ENCODE assay signal across 8 cellular contexts in the genomic region with DNA sequence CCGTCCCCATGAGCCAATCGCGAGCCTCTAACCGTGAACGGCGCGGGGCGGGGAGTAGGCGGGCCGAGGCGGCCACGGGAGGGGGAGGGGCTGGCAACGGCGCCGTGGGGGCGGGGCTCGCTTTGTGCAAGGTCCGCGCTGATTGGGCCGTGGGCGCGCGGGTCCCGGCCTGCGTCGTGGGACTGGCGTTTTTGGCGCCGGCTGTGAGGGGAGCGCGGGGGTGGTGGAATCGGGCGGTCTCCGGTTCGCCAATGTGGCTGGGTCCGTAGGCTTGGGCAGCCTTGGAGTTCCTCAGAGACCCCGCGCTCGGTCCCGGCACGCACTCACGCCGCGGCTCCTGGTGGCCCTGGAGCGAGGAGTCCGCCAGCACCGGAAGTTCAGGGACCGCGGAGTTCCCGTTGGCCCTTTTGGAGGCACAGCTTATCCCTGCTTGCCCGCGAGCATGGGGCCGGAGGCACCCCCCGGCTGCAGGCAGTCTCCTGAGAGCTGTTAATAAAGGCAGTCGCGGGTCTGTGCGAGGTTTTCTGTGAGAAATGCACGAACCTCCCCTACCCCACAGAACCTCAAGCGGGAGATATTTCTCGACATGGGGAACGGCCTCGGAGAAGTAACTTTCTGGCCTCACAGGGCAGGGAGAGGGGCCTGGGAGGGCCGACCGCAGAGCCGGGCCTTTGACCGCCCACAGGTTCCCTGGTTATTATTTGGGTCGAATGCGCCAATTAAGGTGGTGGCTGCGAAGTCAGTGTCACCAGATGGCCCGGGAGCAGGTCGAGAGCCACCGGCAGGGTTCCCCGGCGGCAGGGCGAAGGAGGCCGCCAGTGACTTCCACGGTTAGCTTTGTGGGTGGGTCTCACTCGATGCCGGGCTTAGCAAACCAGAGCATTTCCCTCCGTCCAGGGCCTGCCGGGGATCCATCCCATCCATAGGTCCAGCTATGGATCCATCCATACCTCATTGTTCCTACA. TPM values are rescaled to one million over a fixed set of nuclear protein-coding genes. Genes with fewer than 3 reads are reported as not detected.
DNase-seq lines count a peak whose midpoint lies in the region; ATAC-seq and TF ChIP-seq lines count a peak whose summit lies in the region.

No MANE protein-coding gene starts in this region.

- peak overlapping the region; percentile 99 for H3K27ac ChIP-seq in A673 (ENCODE audit: low read depth, low read length, poor library complexity, severe bottlenecking)

- peaks cover 34% of the 10 kb centered on the region for H3K36me3 ChIP-seq in A673 (ENCODE audit: insufficient read depth, low read length, poor library complexity, severe bottlenecking)

- peaks cover 37% of the 10 kb centered on the region for H3K36me3 Mint-ChIP-seq in natural killer cell treated with Interleukin-12 subunit alpha and Interleukin-12 subunit beta and Interleukin-15 and Interleukin-18, amount 100 ng/mL, for 72 hours

- H3K27me3 Mint-ChIP-seq in natural killer cell treated with Interleukin-12 subunit alpha and Interleukin-12 subunit beta and Interleukin-15 and Interleukin-18, amount 100 ng/mL, for 72 hours: no peaks in the 10 kb centered on the region

- peak overlapping the region; percentile 97 for H3K4me3 Mint-ChIP-seq in natural killer cell treated with Interleukin-12 subunit alpha and Interleukin-12 subunit beta and Interleukin-15 and Interleukin-18, amount 100 ng/mL, for 72 hours

- H3K9me3 Mint-ChIP-seq in natural killer cell treated with Interleukin-12 subunit alpha and Interleukin-12 subunit beta and Interleukin-15 and Interleukin-18, amount 100 ng/mL, for 72 hours: no peaks in the 10 kb centered on the region

- H3K27me3 ChIP-seq in A673 (replicated peaks; ENCODE audit: insufficient read depth, low read depth, low read length, poor library complexity): no peaks in the 10 kb centered on the region

- intact Hi-C loops in A673 (cut with micrococcal nuclease; ENCODE audit: unreplicated experiment): no loop called here

- BruUV-seq in A673 (replicated peaks; lab: Mats Ljungman, UMichigan): TSS peak; percentile 90

- peaks cover 40 to 43% of the 10 kb centered on the region in 2 donors for H3K4me1 Mint-ChIP-seq in natural killer cell treated with Interleukin-12 subunit alpha and Interleukin-12 subunit beta and Interleukin-15 and Interleukin-18, amount 100 ng/mL, for 72 hours (ENCODE audit: low read depth in 2 of 2)

- peaks cover 19% of the 10 kb centered on the region for H3K4me1 ChIP-seq in A673 (ENCODE audit: insufficient read depth, low read length, poor library complexity, severe bottlenecking)

- DNase-seq in A673 (ENCODE audit: low spot score): peak; percentile 98
- peak; percentile 97 for DNase-seq in OCI-M1 (lab: John Stamatoyannopoulos, UW)
- DNase-seq in activated T-helper 1 cell treated with Interleukin-2 at 50 U/mL for 16 hours (ENCODE audit: low read depth): peak; percentile 98
- DNase-seq in fibroblast of mammary gland (ENCODE audit: low read depth): peak; percentile 28
- peak; percentile 97 for DNase-seq in natural killer cell treated with Interleukin-12 subunit alpha and Interleukin-12 subunit beta and Interleukin-15 and Interleukin-18, amount 100 ng/mL, for 72 hours (ENCODE audit: low spot score)
- DNase-seq in stimulated activated naive CD4-positive, alpha-beta T cell (lab: John Stamatoyannopoulos, UW): peak in 4 of 6 experiments; percentile 63 to 97 (median 96)

- POLR2A ChIA-PET in A673 (lab: Charles Lee; ENCODE audit: low non-redundant PET): interaction anchor here (0.6 to 1.3 kb wide), 3 partner anchors 42 to 98 kb away, joined by 4 to 11 read pairs (median 4); no protein-coding TSS in a partner anchor

- CTCF ChIA-PET in A673 (lab: Charles Lee): interaction anchor here (1.3 kb wide), 1 partner anchor 18 kb away, joined by 5 read pairs; no protein-coding TSS in a partner anchor

- TF ChIP-seq CTCF in A673 (conservative IDR thresholded peaks at IDR 0.05; ENCODE audit: low read depth, low read length): no peak
- TF ChIP-seq CTCF in fibroblast of mammary gland (conservative IDR thresholded peaks at IDR 0.05; ENCODE audit: control insufficient read depth, insufficient read depth, low read depth, low read length): no peak

- H3K27ac Mint-ChIP-seq in natural killer cell treated with Interleukin-12 subunit alpha and Interleukin-12 subunit beta and Interleukin-15 and Interleukin-18, amount 100 ng/mL, for 72 hours: peak overlapping the region; percentile 91 to 95

- ATAC-seq in GM18519 (IDR thresholded peaks at IDR 0.05; ENCODE audit: low FRiP score, unreplicated experiment) (peak; percentile 15), HG03558 (IDR thresholded peaks at IDR 0.05; ENCODE audit: extremely low read depth, unreplicated experiment) (peak; percentile 6)
- peak in 1 of 2 donors; percentile 96 for ATAC-seq in natural killer cell treated with Interleukin-12 subunit alpha and Interleukin-12 subunit beta and Interleukin-15 and Interleukin-18, amount 100 ng/mL, for 72 hours

- no peaks in the 10 kb centered on the region for H3K9me3 ChIP-seq in A673 (ENCODE audit: low read depth, low read length, poor library complexity, severe bottlenecking)

- peak overlapping the region; percentile 88 for H3K4me3 ChIP-seq in A673 (ENCODE audit: low read depth, low read length, poor library complexity, severe bottlenecking)
- peak overlapping the region; percentile 70 for H3K4me3 ChIP-seq in fibroblast of mammary gland (ENCODE audit: control insufficient read depth, low read depth, low read length)

RNA-seq across cellular contexts. Expression of a gene that starts 0.6 kb away (rescaled TPM):
- total RNA-seq in A673 (2021): 1,186 and 1,328 TPM in 2 replicates
- total RNA-seq in natural killer cell treated with Interleukin-12 subunit alpha and Interleukin-12 subunit beta and Interleukin-15 and Interleukin-18, amount 100 ng/mL, for 72 hours: 1,000 to 10,000 TPM in 1 of 2 donors, 100 to 1,000 TPM in 1; 802 to 1,405 TPM

Comparison
In these comparisons a context has a peak if more than half of its experiments do, and no peak if none do; other contexts are left out.
1. DNase-seq: peak in every context shown above with its lines; median percentile 98 in A673; 98 in activated T-helper 1 cell treated with Interleukin-2 at 50 U/mL for 16 hours; 97 in OCI-M1; 97 in natural killer cell treated with Interleukin-12 subunit alpha and Interleukin-12 subunit beta and Interleukin-15 and Interleukin-18, amount 100 ng/mL, for 72 hours; 96 in stimulated activated naive CD4-positive, alpha-beta T cell; 28 in fibroblast of mammary gland.